In the genomic region with DNA sequence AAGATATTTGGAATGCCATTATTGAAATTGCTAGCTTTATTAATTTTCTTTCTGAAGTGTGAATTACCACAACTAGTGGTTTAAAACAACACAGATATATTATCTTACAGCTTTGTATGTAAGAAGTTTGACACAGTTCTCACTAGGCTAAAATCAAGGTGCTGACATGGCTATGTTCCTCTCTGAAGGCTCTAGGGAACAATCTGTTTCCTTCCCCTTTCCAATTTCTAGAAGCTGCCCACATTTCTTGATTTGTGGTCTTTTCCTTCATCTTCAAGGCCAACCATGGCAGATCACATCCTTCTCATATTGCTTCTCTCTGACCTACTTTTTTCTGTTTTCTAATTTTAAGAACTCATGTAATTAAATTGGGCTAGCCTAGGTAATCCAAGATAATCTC, we compare ENCODE assay signal across 28 cellular contexts. TPM values are rescaled to one million over a fixed set of nuclear protein-coding genes. Genes with fewer than 3 reads are reported as not detected.
DNase-seq lines count a peak whose midpoint lies in the region; ATAC-seq and TF ChIP-seq lines count a peak whose summit lies in the region.
"Had no signal": no experiment of that assay in that cellular context is flagged by ENCODE, and none has a peak within 500 bp of the region (broad histone marks: within the 10 kb centered on the region; RNA-seq: fewer than 3 reads in every experiment).

No MANE protein-coding gene starts in this region.

- peak overlapping the region; percentile 50 to 71 (median 62); a peak in 20 of 22 replicates for H3K4me2 ChIP-seq in BLaER1 treated with 17β-estradiol and CSF1 and Interleukin-3, amounts not matched to agents 10 nM and 100 nM
- H3K4me2 ChIP-seq in GM23338, result no peak overlapping the region
- H3K4me2 ChIP-seq: PC-9 had no signal

- H3K36me3 ChIP-seq in BLaER1 treated with 17β-estradiol and CSF1 and Interleukin-3, amounts not matched to agents 10 nM and 100 nM, result no peaks in the 10 kb centered on the region
- H3K36me3 ChIP-seq in GM23338 (ENCODE audit: insufficient read depth), result no peaks in the 10 kb centered on the region
- H3K36me3 ChIP-seq: esophagus squamous epithelium, heart right ventricle, spleen, tibial nerve had no signal

- peak; percentile 24 to 35 for DNase-seq in AML-193 (lab: John Stamatoyannopoulos, UW)
- peak; percentile 26 for DNase-seq in SKM-1 (lab: John Stamatoyannopoulos, UW; ENCODE audit: unreplicated experiment)
- no peak for DNase-seq in memory B cell (ENCODE audit: low spot score in 2 of 2)
- DNase-seq in GM23338 (ENCODE audit: low spot score), result no peak
- DNase-seq: activated CD4-positive, alpha-beta T cell treated with anti-CD3 and anti-CD28 coated beads for 48 hours; activated effector memory CD4-positive, alpha-beta T cell treated with Interleukin-2 at 50 U/mL for 16 hours; aorta; DMS79 treated with DMSO at 0.1 percent for 48 hours; esophagus squamous epithelium; foreskin keratinocyte; heart right ventricle; IMR-90; NCI-H2029; nephron progenitor cell; PC-9; SHP77; spleen had no signal

- H3K27me3 ChIP-seq in BLaER1 treated with 17β-estradiol and CSF1 and Interleukin-3, amounts not matched to agents 10 nM and 100 nM, result no peaks in the 10 kb centered on the region
- H3K27me3 ChIP-seq in GM23338 (ENCODE audit: insufficient read depth), result no peaks in the 10 kb centered on the region
- H3K27me3 ChIP-seq: esophagus squamous epithelium, heart right ventricle, spleen, tibial nerve had no signal

- no peaks in the 10 kb centered on the region for H3K36me3 Mint-ChIP-seq in memory B cell
- peaks cover 7% of the 10 kb centered on the region; the same call in 1 of the 3 replicates for H3K36me3 Mint-ChIP-seq in GM23338 (ENCODE audit: low read depth)
- H3K36me3 Mint-ChIP-seq: activated naive CD4-positive, alpha-beta T cell treated with anti-CD3 and anti-CD28 coated beads, Interleukin-2, amount 50 U/mL, for 72 hours had no signal

- peak overlapping the region in 5 of 11 experiments; percentile 8 to 58 (median 57); a peak in 7 of 22 replicates for H3K27ac ChIP-seq in BLaER1 treated with 17β-estradiol and CSF1 and Interleukin-3, amounts not matched to agents 10 nM and 100 nM
- no peak overlapping the region for H3K27ac ChIP-seq in GM23338 (ENCODE audit: low read depth)
- H3K27ac ChIP-seq: C4-2B, esophagus squamous epithelium, foreskin keratinocyte, heart right ventricle, PC-9, tibial nerve had no signal

- H3K4me3 ChIP-seq in BLaER1 treated with 17β-estradiol and CSF1 and Interleukin-3, amounts not matched to agents 10 nM and 100 nM, result no peak overlapping the region
- H3K4me3 ChIP-seq in GM23338, result no peak overlapping the region
- H3K4me3 ChIP-seq: esophagus squamous epithelium, heart right ventricle, PC-9, spleen, tibial nerve had no signal

- no peak for TF ChIP-seq CTCF in GM23338 (conservative IDR thresholded peaks at IDR 0.05; ENCODE audit: low read depth in 2 of 2)

- H2AFZ ChIP-seq in GM23338, result no peak overlapping the region
- H2AFZ ChIP-seq: PC-9 had no signal

- no peaks in the 10 kb centered on the region for H4K20me1 ChIP-seq in BLaER1 treated with 17β-estradiol and CSF1 and Interleukin-3, amounts not matched to agents 10 nM and 100 nM
- no peaks in the 10 kb centered on the region for H4K20me1 ChIP-seq in GM23338 (replicated peaks; ENCODE audit: insufficient read depth)

- H3K4me1 ChIP-seq in BLaER1 treated with 17β-estradiol and CSF1 and Interleukin-3, amounts not matched to agents 10 nM and 100 nM, result peaks cover 26 to 48% (median 40%) of the 10 kb centered on the region in 10 experiments
- no peaks in the 10 kb centered on the region for H3K4me1 ChIP-seq in GM23338 (ENCODE audit: insufficient read depth)
- H3K4me1 ChIP-seq: esophagus squamous epithelium, foreskin keratinocyte, spleen, tibial nerve had no signal

- H3K9me3 Mint-ChIP-seq in memory B cell, result no peaks in the 10 kb centered on the region
- H3K9me3 Mint-ChIP-seq in GM23338, result peaks cover 12% of the 10 kb centered on the region
- H3K9me3 Mint-ChIP-seq: activated naive CD4-positive, alpha-beta T cell treated with anti-CD3 and anti-CD28 coated beads, Interleukin-2, amount 50 U/mL, for 72 hours; T-helper 2 cell treated with Interferon-gamma antibody and Interleukin-4, amounts not matched to agents 5 μg/mL and 100 μg/mL, for 36 hours had no signal

- H3K79me2 ChIP-seq in GM23338 (replicated peaks; ENCODE audit: insufficient read depth), result no peaks in the 10 kb centered on the region

- H3K9ac ChIP-seq in BLaER1 treated with 17β-estradiol and CSF1 and Interleukin-3, amounts not matched to agents 10 nM and 100 nM, result no peak overlapping the region

- peak; percentile 35 for ATAC-seq in memory B cell (ENCODE audit: low read depth)
- no peak for ATAC-seq in HG03025 (IDR thresholded peaks at IDR 0.05; ENCODE audit: low FRiP score, unreplicated experiment)
- no peak for ATAC-seq in GM23338
- ATAC-seq in HG02678 (IDR thresholded peaks at IDR 0.05; ENCODE audit: unreplicated experiment), result no peak
- ATAC-seq: activated naive CD4-positive, alpha-beta T cell treated with anti-CD3 and anti-CD28 coated beads, Interleukin-2, amount 50 U/mL, for 72 hours; foreskin keratinocyte had no signal

- H3K27me3 Mint-ChIP-seq in memory B cell (peaks cover 8% of the 10 kb centered on the region), GM23338 (ENCODE audit: insufficient read depth, low read depth, poor library complexity) (no peaks in the 10 kb centered on the region)

- H3K4me1 Mint-ChIP-seq in memory B cell, result peaks cover 5% of the 10 kb centered on the region
- 0 out of 3 replicates have a peak, but pooled peaks cover 2% of the 10 kb centered on the region for H3K4me1 Mint-ChIP-seq in GM23338
- H3K4me1 Mint-ChIP-seq: nephron progenitor cell had no signal

- no peaks in the 10 kb centered on the region for H3F3A ChIP-seq in GM23338 (replicated peaks; ENCODE audit: low read depth)

- H3K9me2 ChIP-seq in GM23338 (ENCODE audit: insufficient read depth), result no peaks in the 10 kb centered on the region

- H3K27ac Mint-ChIP-seq in memory B cell (no peak overlapping the region), GM23338 (no peak overlapping the region)
- H3K27ac Mint-ChIP-seq: activated naive CD4-positive, alpha-beta T cell treated with anti-CD3 and anti-CD28 coated beads, Interleukin-2, amount 50 U/mL, for 72 hours; nephron progenitor cell; T-helper 2 cell treated with Interferon-gamma antibody and Interleukin-4, amounts not matched to agents 5 μg/mL and 100 μg/mL, for 36 hours had no signal

- peaks cover 7 to 31% (median 27%) of the 10 kb centered on the region in 11 experiments; a peak in 20 of 22 replicates for H3K9me3 ChIP-seq in BLaER1 treated with 17β-estradiol and CSF1 and Interleukin-3, amounts not matched to agents 10 nM and 100 nM (replicated peaks in 1 of 11)
- H3K9me3 ChIP-seq: esophagus squamous epithelium, heart right ventricle, spleen, tibial nerve had no signal

- H3K4me3 Mint-ChIP-seq in memory B cell (no peak overlapping the region), GM23338 (no peak overlapping the region)
- H3K4me3 Mint-ChIP-seq: nephron progenitor cell; T-helper 2 cell treated with Interferon-gamma antibody and Interleukin-4, amounts not matched to agents 5 μg/mL and 100 μg/mL, for 36 hours had no signal

TF ChIP-seq in GM23338, 12 proteins besides CTCF, POLR2A, EP300 and RAD21 (continues in another document):
- TF ChIP-seq EZH2 (IDR thresholded peaks at IDR 0.05; ENCODE audit: low read depth, unreplicated experiment) (no peak), JUNB (IDR thresholded peaks at IDR 0.05; ENCODE audit: unreplicated experiment) (no peak), ZNF114 (CRISPR knock-in tag; IDR thresholded peaks at IDR 0.05) (no peak), STAT1 (IDR thresholded peaks at IDR 0.05; ENCODE audit: unreplicated experiment) (no peak), POLR2AphosphoS5 (IDR thresholded peaks at IDR 0.05; ENCODE audit: low read depth) (no peak), CREB1 (CRISPR knock-in tag; IDR thresholded peaks at IDR 0.05; ENCODE audit: low read depth) (no peak), EZH2phosphoT487 (IDR thresholded peaks at IDR 0.05; ENCODE audit: unreplicated experiment) (no peak), NANOG (IDR thresholded peaks at IDR 0.05; ENCODE audit: borderline replicate concordance) (no peak)
- TF ChIP-seq, protein P1, sequence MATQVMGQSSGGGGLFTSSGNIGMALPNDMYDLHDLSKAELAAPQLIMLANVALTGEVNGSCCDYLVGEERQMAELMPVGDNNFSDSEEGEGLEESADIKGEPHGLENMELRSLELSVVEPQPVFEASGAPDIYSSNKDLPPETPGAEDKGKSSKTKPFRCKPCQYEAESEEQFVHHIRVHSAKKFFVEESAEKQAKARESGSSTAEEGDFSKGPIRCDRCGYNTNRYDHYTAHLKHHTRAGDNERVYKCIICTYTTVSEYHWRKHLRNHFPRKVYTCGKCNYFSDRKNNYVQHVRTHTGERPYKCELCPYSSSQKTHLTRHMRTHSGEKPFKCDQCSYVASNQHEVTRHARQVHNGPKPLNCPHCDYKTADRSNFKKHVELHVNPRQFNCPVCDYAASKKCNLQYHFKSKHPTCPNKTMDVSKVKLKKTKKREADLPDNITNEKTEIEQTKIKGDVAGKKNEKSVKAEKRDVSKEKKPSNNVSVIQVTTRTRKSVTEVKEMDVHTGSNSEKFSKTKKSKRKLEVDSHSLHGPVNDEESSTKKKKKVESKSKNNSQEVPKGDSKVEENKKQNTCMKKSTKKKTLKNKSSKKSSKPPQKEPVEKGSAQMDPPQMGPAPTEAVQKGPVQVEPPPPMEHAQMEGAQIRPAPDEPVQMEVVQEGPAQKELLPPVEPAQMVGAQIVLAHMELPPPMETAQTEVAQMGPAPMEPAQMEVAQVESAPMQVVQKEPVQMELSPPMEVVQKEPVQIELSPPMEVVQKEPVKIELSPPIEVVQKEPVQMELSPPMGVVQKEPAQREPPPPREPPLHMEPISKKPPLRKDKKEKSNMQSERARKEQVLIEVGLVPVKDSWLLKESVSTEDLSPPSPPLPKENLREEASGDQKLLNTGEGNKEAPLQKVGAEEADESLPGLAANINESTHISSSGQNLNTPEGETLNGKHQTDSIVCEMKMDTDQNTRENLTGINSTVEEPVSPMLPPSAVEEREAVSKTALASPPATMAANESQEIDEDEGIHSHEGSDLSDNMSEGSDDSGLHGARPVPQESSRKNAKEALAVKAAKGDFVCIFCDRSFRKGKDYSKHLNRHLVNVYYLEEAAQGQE (IDR thresholded peaks at IDR 0.05; ENCODE audit: unreplicated experiment), result no peak

RNA-seq across cellular contexts. Expression of a gene that starts 43.3 kb away (rescaled TPM):
- total RNA-seq in GM23338 (2014; rRNA removed; shearing (Covaris generic)), result not detected in 2 replicates
- not detected in 2 replicates for polyA plus RNA-seq in GM23338 (2016; fragmentation: Nextera tagmentation; extraction: Ambion mirVana)
- total RNA-seq: activated naive CD4-positive, alpha-beta T cell treated with anti-CD3 and anti-CD28 coated beads, Interleukin-2, amount 50 U/mL, for 72 hours; aorta; bronchial epithelial cell; esophagus squamous epithelium; foreskin keratinocyte; heart right ventricle; IMR-90; kidney epithelial cell; lung microvascular endothelial cell; osteoblast; PC-9; tibial nerve had no signal
- polyA plus RNA-seq: foreskin keratinocyte, heart right ventricle, IMR-90 had no signal

RNA-seq across cellular contexts. Expression of a gene that starts 44.7 kb away (rescaled TPM):
- total RNA-seq in GM23338 (2014; rRNA removed; shearing (Covaris generic)), result 68.6 and 76.2 TPM in 2 replicates
- polyA plus RNA-seq in GM23338 (2016; fragmentation: Nextera tagmentation; extraction: Ambion mirVana), result 28.8 and 38.1 TPM in 2 replicates

Comparison
In these comparisons a context has a peak if more than half of its experiments do, and no peak if none do; other contexts are left out.
1. DNase-seq: peak in AML-193 (2 of 2) and SKM-1 (single experiment); none in memory B cell (0 of 2) and GM23338 (single experiment).